Comparison of ENCODE assay signal across 24 cellular contexts in genomic region chr2:171735991-171736710, GRCh38.
"Had no signal": no experiment of that assay in that cellular context is flagged by ENCODE, and none has a peak within 500 bp of the region (broad histone marks: within the 10 kb centered on the region; RNA-seq: fewer than 3 reads in every experiment).

No MANE protein-coding gene starts in this region.

- H3K4me1 ChIP-seq: gastrocnemius medialis, pancreas, sigmoid colon, tibial nerve, upper lobe of left lung had no signal

- H3K27ac ChIP-seq: epithelial cell of prostate, gastrocnemius medialis, neutrophil, pancreas, sigmoid colon, thoracic aorta, upper lobe of left lung had no signal

- H3K4me3 ChIP-seq: dorsolateral prefrontal cortex, gastrocnemius medialis, pancreas, sigmoid colon, thoracic aorta, tibial nerve, upper lobe of left lung had no signal

- H3K9me3 Mint-ChIP-seq: natural killer cell; neural crest cell; stimulated activated effector memory CD8-positive, alpha-beta T cell treated with anti-CD3 and anti-CD28 coated beads, Interleukin-12 subunit alpha, Interleukin-12 subunit beta, amount 100 ng/mL, for 72 hours had no signal

- DNase-seq: central memory CD4-positive, alpha-beta T cell; dorsolateral prefrontal cortex; effector CD4-positive, alpha-beta T cell; gastrocnemius medialis; head of caudate nucleus; mammary epithelial cell; natural killer cell; pancreas; sigmoid colon; stimulated activated CD4-positive, alpha-beta T cell treated with anti-CD3 and anti-CD28 coated beads, Interleukin-2, amount 100 ng/mL, for 24 hours; stimulated activated CD4-positive, alpha-beta T cell treated with anti-CD3 and anti-CD28 coated beads, Interleukin-4, amount 100 ng/mL, for 24 hours; stimulated activated naive CD4-positive, alpha-beta T cell treated with Interleukin-2 at 50 U/mL for 16 hours; upper lobe of left lung had no signal

- FAIRE-seq: colon, keratinocyte, pancreas, urothelium cell line had no signal

- H3K27me3 ChIP-seq: dorsolateral prefrontal cortex, gastrocnemius medialis, neutrophil, pancreas, sigmoid colon, tibial nerve, upper lobe of left lung had no signal

- H3K4me1 Mint-ChIP-seq: neural crest cell; stimulated activated effector memory CD8-positive, alpha-beta T cell treated with anti-CD3 and anti-CD28 coated beads, Interleukin-12 subunit alpha, Interleukin-12 subunit beta, amount 100 ng/mL, for 72 hours had no signal

- H3K4me3 Mint-ChIP-seq: natural killer cell; neural crest cell; stimulated activated effector memory CD8-positive, alpha-beta T cell treated with anti-CD3 and anti-CD28 coated beads, Interleukin-12 subunit alpha, Interleukin-12 subunit beta, amount 100 ng/mL, for 72 hours had no signal

- H3K9me3 ChIP-seq: gastrocnemius medialis, neutrophil, pancreas, sigmoid colon, thoracic aorta, tibial nerve, upper lobe of left lung had no signal

- ATAC-seq: esophagus mucosa; gastrocnemius medialis; left lobe of liver; natural killer cell; pancreas; stimulated activated effector memory CD8-positive, alpha-beta T cell treated with anti-CD3 and anti-CD28 coated beads, Interleukin-12 subunit alpha, Interleukin-12 subunit beta, amount 100 ng/mL, for 72 hours had no signal

- H3K27ac Mint-ChIP-seq: stimulated activated effector memory CD8-positive, alpha-beta T cell treated with anti-CD3 and anti-CD28 coated beads, Interleukin-12 subunit alpha, Interleukin-12 subunit beta, amount 100 ng/mL, for 72 hours had no signal
